10 cellular contexts compared by ENCODE assay signal in genomic region chr6:147207851-147208754, GRCh38. TPM values are rescaled to one million over a fixed set of nuclear protein-coding genes. Genes with fewer than 3 reads are reported as not detected.
DNase-seq lines count a peak whose midpoint lies in the region; ATAC-seq, FAIRE-seq and TF ChIP-seq lines count a peak whose summit lies in the region.
"Had no signal": no experiment of that assay in that cellular context is flagged by ENCODE, and none has a peak within 500 bp of the region (broad histone marks: within the 10 kb centered on the region; RNA-seq: fewer than 3 reads in every experiment).

No MANE protein-coding gene starts in this region.

- H3K27me3 Mint-ChIP-seq in progenitor cell of endocrine pancreas: no peaks in the 10 kb centered on the region

- peak overlapping the region; percentile 93 for H3K4me3 ChIP-seq in endocrine pancreas (ENCODE audit: control insufficient read depth, insufficient read depth, low read length)
- H3K4me3 ChIP-seq: mucosa of descending colon had no signal

- no peaks in the 10 kb centered on the region for H3K27me3 ChIP-seq in endocrine pancreas (ENCODE audit: control insufficient read depth, insufficient read depth, low read length)

- H3K9ac ChIP-seq in endocrine pancreas (ENCODE audit: control insufficient read depth, insufficient read depth, low read length): no peak overlapping the region

- no peak for TF ChIP-seq CTCF in progenitor cell of endocrine pancreas (IDR thresholded peaks at IDR 0.05; ENCODE audit: unreplicated experiment)

- H3K9me3 Mint-ChIP-seq in progenitor cell of endocrine pancreas (ENCODE audit: low read depth): no peaks in the 10 kb centered on the region

- no peak for TF ChIP-seq POLR2A in H54 (IDR thresholded peaks at IDR 0.05; ENCODE audit: low read depth, low read length)

- H3K4me1 Mint-ChIP-seq in progenitor cell of endocrine pancreas (ENCODE audit: low read depth): peaks cover 23% of the 10 kb centered on the region

- no peaks in the 10 kb centered on the region for H3K9me3 ChIP-seq in endocrine pancreas (ENCODE audit: control insufficient read depth, low read length)
- H3K9me3 ChIP-seq: mucosa of descending colon had no signal

- H3K27ac Mint-ChIP-seq in progenitor cell of endocrine pancreas: no peak overlapping the region

- intact Hi-C loops in posterior cingulate gyrus (cut with DNase I): loop anchor here (10.0 kb wide), 1 partner anchor 77 kb away; no protein-coding TSS in a partner anchor

- ATAC-seq in esophagus mucosa: no peak
- ATAC-seq: mucosa of descending colon had no signal

- DNase-seq in EH (ENCODE audit: low read depth): peak; percentile 30
- peak; percentile 64 for DNase-seq in NCI-H69 (lab: John Stamatoyannopoulos, UW)
- DNase-seq in progenitor cell of endocrine pancreas (ENCODE audit: low spot score, unreplicated experiment): no peak
- no peak for DNase-seq in H54 (ENCODE audit: insufficient read length, low spot score)
- no peak for DNase-seq in posterior cingulate gyrus
- DNase-seq in anterior cingulate cortex (lab: John Stamatoyannopoulos, UW): no peak
- DNase-seq: mucosa of descending colon had no signal

- FAIRE-seq in H54 (lab: Jason Lieb, UNC): no peak
- FAIRE-seq: D721Med had no signal

- no peaks in the 10 kb centered on the region for H3K36me3 ChIP-seq in endocrine pancreas (ENCODE audit: control insufficient read depth, insufficient read depth, low read length)

- peak overlapping the region; percentile 9 for H3K4me3 Mint-ChIP-seq in progenitor cell of endocrine pancreas (ENCODE audit: low read depth)

- peaks cover 2% of the 10 kb centered on the region for H3K36me3 Mint-ChIP-seq in progenitor cell of endocrine pancreas (ENCODE audit: insufficient read depth)

- H3K4me1 ChIP-seq in endocrine pancreas (ENCODE audit: control insufficient read depth, insufficient read depth, low read length): peaks cover 29% of the 10 kb centered on the region

RNA-seq across cellular contexts. Expression of gene STXBP5, which starts 3.9 kb away (rescaled TPM):
- total RNA-seq in progenitor cell of endocrine pancreas (43.0 and 43.7 TPM in 2 replicates), esophagus mucosa (27.8 TPM)

Comparison
In these comparisons a context has a peak if more than half of its experiments do, and no peak if none do; other contexts are left out.
1. DNase-seq: peak in EH (single experiment) and NCI-H69 (single experiment); none in progenitor cell of endocrine pancreas (single experiment), H54 (single experiment), posterior cingulate gyrus (0 of 10) and anterior cingulate cortex (0 of 58).